ENCODE assay signal across 8 cellular contexts in the genomic region with DNA sequence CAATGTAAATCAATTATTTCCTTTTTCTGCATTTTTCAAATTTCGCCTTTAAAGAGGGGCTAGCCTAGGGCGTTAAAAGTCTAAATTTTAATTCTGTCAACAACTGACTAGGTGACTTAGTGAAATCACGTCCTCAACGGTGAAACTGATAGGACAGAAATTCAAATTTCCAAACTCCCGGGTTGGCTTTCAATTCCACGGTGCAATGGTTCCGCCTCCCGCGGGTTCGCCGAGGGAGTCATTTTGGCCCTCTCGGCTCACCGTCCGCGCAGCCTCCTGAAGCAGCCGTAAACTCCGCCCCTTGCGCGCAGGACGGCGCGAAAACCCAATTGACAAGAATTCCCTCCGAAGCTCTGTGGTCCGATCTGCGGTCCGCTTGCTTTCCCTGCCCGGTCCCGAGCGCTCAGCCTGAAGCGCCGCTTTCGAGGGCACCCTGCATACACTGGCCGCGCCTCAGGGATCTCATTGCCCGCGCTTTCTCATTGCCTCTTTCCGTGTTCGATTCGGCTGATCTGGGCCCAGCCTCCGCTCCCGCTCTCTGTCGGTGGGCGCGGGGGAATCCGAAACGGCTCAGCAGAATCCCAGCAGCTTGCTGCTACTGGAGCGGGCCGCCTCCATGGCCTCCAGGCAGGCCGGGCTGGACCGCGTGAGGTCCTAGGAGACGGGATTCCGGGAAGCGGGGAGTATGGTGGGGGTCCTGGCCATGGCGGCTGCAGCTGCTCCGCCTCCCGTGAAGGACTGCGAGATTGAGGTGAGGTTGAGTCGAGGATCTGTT. TPM values are rescaled to one million over a fixed set of nuclear protein-coding genes. Genes with fewer than 3 reads are reported as not detected.
A peak's percentile ranks its signal among the peaks of the same experiment; 100 is the strongest.
DNase-seq lines count a peak whose midpoint lies in the region; ATAC-seq and TF ChIP-seq lines count a peak whose summit lies in the region.

A gene with protein sequence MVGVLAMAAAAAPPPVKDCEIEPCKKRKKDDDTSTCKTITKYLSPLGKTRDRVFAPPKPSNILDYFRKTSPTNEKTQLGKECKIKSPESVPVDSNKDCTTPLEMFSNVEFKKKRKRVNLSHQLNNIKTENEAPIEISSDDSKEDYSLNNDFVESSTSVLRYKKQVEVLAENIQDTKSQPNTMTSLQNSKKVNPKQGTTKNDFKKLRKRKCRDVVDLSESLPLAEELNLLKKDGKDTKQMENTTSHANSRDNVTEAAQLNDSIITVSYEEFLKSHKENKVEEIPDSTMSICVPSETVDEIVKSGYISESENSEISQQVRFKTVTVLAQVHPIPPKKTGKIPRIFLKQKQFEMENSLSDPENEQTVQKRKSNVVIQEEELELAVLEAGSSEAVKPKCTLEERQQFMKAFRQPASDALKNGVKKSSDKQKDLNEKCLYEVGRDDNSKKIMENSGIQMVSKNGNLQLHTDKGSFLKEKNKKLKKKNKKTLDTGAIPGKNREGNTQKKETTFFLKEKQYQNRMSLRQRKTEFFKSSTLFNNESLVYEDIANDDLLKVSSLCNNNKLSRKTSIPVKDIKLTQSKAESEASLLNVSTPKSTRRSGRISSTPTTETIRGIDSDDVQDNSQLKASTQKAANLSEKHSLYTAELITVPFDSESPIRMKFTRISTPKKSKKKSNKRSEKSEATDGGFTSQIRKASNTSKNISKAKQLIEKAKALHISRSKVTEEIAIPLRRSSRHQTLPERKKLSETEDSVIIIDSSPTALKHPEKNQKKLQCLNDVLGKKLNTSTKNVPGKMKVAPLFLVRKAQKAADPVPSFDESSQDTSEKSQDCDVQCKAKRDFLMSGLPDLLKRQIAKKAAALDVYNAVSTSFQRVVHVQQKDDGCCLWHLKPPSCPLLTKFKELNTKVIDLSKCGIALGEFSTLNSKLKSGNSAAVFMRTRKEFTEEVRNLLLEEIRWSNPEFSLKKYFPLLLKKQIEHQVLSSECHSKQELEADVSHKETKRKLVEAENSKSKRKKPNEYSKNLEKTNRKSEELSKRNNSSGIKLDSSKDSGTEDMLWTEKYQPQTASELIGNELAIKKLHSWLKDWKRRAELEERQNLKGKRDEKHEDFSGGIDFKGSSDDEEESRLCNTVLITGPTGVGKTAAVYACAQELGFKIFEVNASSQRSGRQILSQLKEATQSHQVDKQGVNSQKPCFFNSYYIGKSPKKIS (N-terminal part only) (plus strand): TSS at position 304 of the 775 bp plus-strand sequence. CDS start 382 bp downstream, at position 686.

- peak; percentile 72 for ATAC-seq in GM18909 (IDR thresholded peaks at IDR 0.05; ENCODE audit: poor library complexity, unreplicated experiment)
- ATAC-seq in right lobe of liver = peak; percentile 98 to 100 (median 100)

- H3K4me1 ChIP-seq in ACC112 (ENCODE audit: control insufficient read depth, insufficient read depth, low read length, unreplicated experiment) (peaks cover 5% of the 10 kb centered on the region), duodenal mucosa (ENCODE audit: control insufficient read depth in 1 of 2, insufficient read depth in 2 of 2, low read length in 2 of 2) (peaks cover 15 to 18% of the 10 kb centered on the region in 2 donors), right lobe of liver (peaks cover 0 to 4% (median 0%) of the 10 kb centered on the region in 4 donors)

- peak within 1 kb of the TSS; percentile 91 for H2AFZ ChIP-seq in ACC112 (ENCODE audit: low read length, unreplicated experiment)

- DNase-seq in HL-60 (ENCODE audit: low read depth in 1 of 2, low spot score in 1 of 2) (peak; percentile 79 to 90), NCI-H82 treated with DMSO at 0.1 percent for 48 hours (lab: John Stamatoyannopoulos, UW; ENCODE audit: unreplicated experiment) (peak; percentile 50), right lobe of liver (peak; percentile 91 to 94 (median 94))
- peak; percentile 81 for DNase-seq in activated CD4-positive, alpha-beta T cell treated with anti-CD3 and anti-CD28 coated beads, Interleukin-2, amount 50 U/mL, for 4 hours
- peak; percentile 91 for DNase-seq in stimulated activated CD4-positive, alpha-beta T cell treated with anti-CD3 and anti-CD28 coated beads, Interleukin-4, amount 100 ng/mL, for 1 hour

- H3K4me3 ChIP-seq in ACC112 (ENCODE audit: low read depth, low read length) (peak within 1 kb of the TSS; percentile 89), HL-60 (replicated peaks; ENCODE audit: insufficient read depth, low read length) (peak within 1 kb of the TSS; percentile 79), duodenal mucosa (ENCODE audit: low read depth in 1 of 2, low read length in 2 of 2) (peak within 1 kb of the TSS; percentile 79 to 87), right lobe of liver (peak within 1 kb of the TSS; percentile 65 to 74 (median 69))

- H3K27ac ChIP-seq in ACC112 (ENCODE audit: low read depth, low read length) (peak within 1 kb of the TSS; percentile 40), HL-60 (replicated peaks) (peak within 1 kb of the TSS; percentile 93), duodenal mucosa (ENCODE audit: low read depth, low read length) (no peak within 1 kb of the TSS), right lobe of liver (no peak within 1 kb of the TSS)

- H3K36me3 ChIP-seq in ACC112 (ENCODE audit: insufficient read depth, low read length) = no peaks in the 10 kb centered on the region
- H3K36me3 ChIP-seq in duodenal mucosa (ENCODE audit: control insufficient read depth in 1 of 2, insufficient read depth in 2 of 2, low read length in 2 of 2) = no peaks in the 10 kb centered on the region
- H3K36me3 ChIP-seq in right lobe of liver = no peaks in the 10 kb centered on the region

- TF ChIP-seq POLR2A in right lobe of liver (IDR thresholded peaks at IDR 0.05) = no peak

- H3K27me3 ChIP-seq in ACC112 (ENCODE audit: insufficient read depth, low read length) (no peaks in the 10 kb centered on the region), HL-60 (ENCODE audit: insufficient read depth, poor library complexity, severe bottlenecking) (no peaks in the 10 kb centered on the region), duodenal mucosa (ENCODE audit: control insufficient read depth in 1 of 2, insufficient read depth in 2 of 2, low read length in 2 of 2) (no peaks in the 10 kb centered on the region), right lobe of liver (no peaks in the 10 kb centered on the region)

- intact Hi-C loops in right lobe of liver (cut with DNase I) = no loop called here

- WGBS in right lobe of liver (ENCODE audit: insufficient coverage, low coverage, low lambda C conversion rate, missing lambda C conversion rate) = 0% methylated on average over 44 of the region's 59 CpGs

- TF ChIP-seq CTCF in HL-60 (IDR thresholded peaks at IDR 0.05; ENCODE audit: insufficient read depth, low read length) (no peak), right lobe of liver (IDR thresholded peaks at IDR 0.05) (no peak)

- peak within 1 kb of the TSS; percentile 76 to 96 for H3K9ac ChIP-seq in duodenal mucosa (ENCODE audit: low read depth in 1 of 2, low read length in 2 of 2)

- peaks cover 26% of the 10 kb centered on the region for H3K79me2 ChIP-seq in ACC112 (ENCODE audit: control insufficient read depth, insufficient read depth, low read length, unreplicated experiment)

- H3K9me3 ChIP-seq in duodenal mucosa (ENCODE audit: control insufficient read depth in 1 of 2, low read length in 2 of 2) (no peaks in the 10 kb centered on the region), right lobe of liver (no peaks in the 10 kb centered on the region)

RNA-seq across cellular contexts. Expression of the gene that starts here (rescaled TPM):
- 1 to 10 TPM in 2 of 6 experiments, under 1 TPM in 4; 0.29 to 2.7 (median 0.67) TPM for total RNA-seq in right lobe of liver

Comparison
In these comparisons a context has a peak if more than half of its experiments do, and no peak if none do; other contexts are left out.
1. H3K27ac ChIP-seq: peak in ACC112 (single experiment) and HL-60 (single experiment); none in duodenal mucosa (single experiment) and right lobe of liver (0 of 3).
2. Peak in every context shown above with its lines, with median percentiles within 50 percentile points of each other: H3K4me3 ChIP-seq and DNase-seq.